8 cellular contexts compared by ENCODE assay signal in genomic region chr5:53827072-53827471, GRCh38.
"Had no signal": no experiment of that assay in that cellular context is flagged by ENCODE, and none has a peak within 500 bp of the region (broad histone marks: within the 10 kb centered on the region; RNA-seq: fewer than 3 reads in every experiment).

No MANE protein-coding gene starts in this region.

- H3K4me3 ChIP-seq: GM23248, GM23338, HAP-1 had no signal

- H3K4me3 Mint-ChIP-seq: GM23338, H9, HFFc6 had no signal

- H3K4me1 ChIP-seq: HAP-1 had no signal

- H3K27ac ChIP-seq: GM23248 had no signal

- H3K36me3 ChIP-seq: HAP-1 had no signal

- H3K27ac Mint-ChIP-seq: GM23338, H9, HFFc6 had no signal

- ATAC-seq: HCT116 had no signal

- H3K4me1 Mint-ChIP-seq: GM23338, H9 had no signal

- DNase-seq: GM23248, GOT3, H9, HCEC 1CT, HFFc6 had no signal

- H3K9me3 ChIP-seq: HAP-1 had no signal
